In the genomic region with DNA sequence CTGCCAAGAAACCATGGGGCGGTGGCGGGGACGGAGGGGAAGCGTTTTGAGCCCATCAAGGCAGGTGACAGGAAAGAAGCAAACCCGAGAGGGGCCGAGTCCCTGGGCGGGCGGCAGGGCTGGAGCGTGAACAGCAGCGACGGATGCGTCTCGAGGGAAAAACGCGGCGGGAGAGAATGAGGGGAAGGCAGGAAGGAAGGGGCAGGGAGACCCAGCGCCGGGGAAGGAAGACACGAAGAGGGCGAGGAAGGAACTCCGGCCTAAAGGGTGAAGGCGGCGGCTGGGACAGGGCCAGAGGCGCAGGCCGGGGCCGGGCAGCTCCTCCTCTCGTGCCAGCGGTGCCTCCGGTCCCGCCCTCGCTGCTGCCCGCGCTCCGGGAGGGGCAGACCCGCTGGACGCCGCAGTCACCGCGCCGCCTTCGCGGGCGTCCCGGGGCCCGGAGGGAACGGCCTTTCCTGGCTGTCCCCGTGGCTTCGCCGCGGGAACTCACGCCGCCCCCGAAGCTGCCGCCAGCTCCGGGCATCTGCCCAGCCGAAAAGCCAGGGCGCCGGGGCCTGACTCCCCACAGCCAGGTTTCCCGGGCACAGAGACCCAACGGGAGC, we compare ENCODE assay signal across 1 cellular context.
A peak's percentile ranks its signal among the peaks of the same experiment; 100 is the strongest.
TF ChIP-seq lines count a peak whose summit lies in the region.

No MANE protein-coding gene starts in this region.

TF ChIP-seq in HEK293, 187 proteins besides CTCF, POLR2A, EP300 and RAD21 (continued from another document and continues in another):
- TF ChIP-seq, protein P1, sequence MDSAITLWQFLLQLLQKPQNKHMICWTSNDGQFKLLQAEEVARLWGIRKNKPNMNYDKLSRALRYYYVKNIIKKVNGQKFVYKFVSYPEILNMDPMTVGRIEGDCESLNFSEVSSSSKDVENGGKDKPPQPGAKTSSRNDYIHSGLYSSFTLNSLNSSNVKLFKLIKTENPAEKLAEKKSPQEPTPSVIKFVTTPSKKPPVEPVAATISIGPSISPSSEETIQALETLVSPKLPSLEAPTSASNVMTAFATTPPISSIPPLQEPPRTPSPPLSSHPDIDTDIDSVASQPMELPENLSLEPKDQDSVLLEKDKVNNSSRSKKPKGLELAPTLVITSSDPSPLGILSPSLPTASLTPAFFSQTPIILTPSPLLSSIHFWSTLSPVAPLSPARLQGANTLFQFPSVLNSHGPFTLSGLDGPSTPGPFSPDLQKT (IDR thresholded peaks at IDR 0.05; ENCODE audit: borderline replicate concordance, low read depth, low read length), result no peak
- TF ChIP-seq KLF1 (tag by site-specific recombination; IDR thresholded peaks at IDR 0.05) (no peak; the same call in none of the 2 replicates), ZNF302 (tag by site-specific recombination; IDR thresholded peaks at IDR 0.05; ENCODE audit: low read depth) (no peak), ZNF768 (tag by site-specific recombination; IDR thresholded peaks at IDR 0.05) (0 out of 2 replicates have a peak, but pooled peaks have one; percentile 9), ZNF555 (tag by site-specific recombination; conservative IDR thresholded peaks at IDR 0.05) (no peak), MZF1 (tag by site-specific recombination; IDR thresholded peaks at IDR 0.05; ENCODE audit: borderline replicate concordance) (no peak), ZNF2 (tag by site-specific recombination; IDR thresholded peaks at IDR 0.05) (no peak), ZNF24 (tag by site-specific recombination; IDR thresholded peaks at IDR 0.05) (no peak), GLI4 (tag by site-specific recombination; IDR thresholded peaks at IDR 0.05) (no peak), ZNF211 (tag by site-specific recombination; IDR thresholded peaks at IDR 0.05; ENCODE audit: low read depth) (no peak), IKZF3 (tag by site-specific recombination; IDR thresholded peaks at IDR 0.05) (no peak), ZNF350 (tag by site-specific recombination; IDR thresholded peaks at IDR 0.05) (no peak), SCRT1 (tag by site-specific recombination; IDR thresholded peaks at IDR 0.05; ENCODE audit: borderline replicate concordance) (no peak), ZNF133 (tag by site-specific recombination; IDR thresholded peaks at IDR 0.05) (no peak), ZNF529 (tag by site-specific recombination; IDR thresholded peaks at IDR 0.05; ENCODE audit: insufficient replicate concordance) (no peak), OVOL3 (tag by site-specific recombination; IDR thresholded peaks at IDR 0.05) (no peak), ZNF311 (tag by site-specific recombination; IDR thresholded peaks at IDR 0.05; ENCODE audit: borderline replicate concordance) (no peak), ZBTB7A (tag by site-specific recombination; IDR thresholded peaks at IDR 0.05; ENCODE audit: low read depth) (no peak), ZNF426 (tag by site-specific recombination; IDR thresholded peaks at IDR 0.05) (no peak), ZNF660 (tag by site-specific recombination; IDR thresholded peaks at IDR 0.05) (no peak), ZNF37A (tag by site-specific recombination; IDR thresholded peaks at IDR 0.05) (no peak), TCF7L2 (IDR thresholded peaks at IDR 0.05; ENCODE audit: borderline replicate concordance, low read depth, low read length) (no peak), HOXC10 (CRISPR knock-in tag; IDR thresholded peaks at IDR 0.05) (no peak), ZNF341 (tag by site-specific recombination; IDR thresholded peaks at IDR 0.05; ENCODE audit: low read depth) (peak; percentile 81), SETDB1 (IDR thresholded peaks at IDR 0.05; ENCODE audit: insufficient read length, low read length) (no peak), TRIM28 (IDR thresholded peaks at IDR 0.05; ENCODE audit: borderline replicate concordance, low read length) (no peak), ZNF335 (tag by site-specific recombination; conservative IDR thresholded peaks at IDR 0.05) (peak; percentile 85), ZNF701 (tag by site-specific recombination; IDR thresholded peaks at IDR 0.05) (no peak), ZNF843 (tag by site-specific recombination; IDR thresholded peaks at IDR 0.05) (no peak), ZBTB17 (tag by site-specific recombination; IDR thresholded peaks at IDR 0.05) (peak; percentile 37; the same call in 1 of the 2 replicates), RBAK (tag by site-specific recombination; IDR thresholded peaks at IDR 0.05) (no peak), ZNF239 (tag by site-specific recombination; IDR thresholded peaks at IDR 0.05) (no peak), ZNF629 (tag by site-specific recombination; IDR thresholded peaks at IDR 0.05) (0 out of 2 replicates have a peak, but pooled peaks have one; percentile 7), KLF10 (tag by site-specific recombination; IDR thresholded peaks at IDR 0.05) (no peak), KLF16 (tag by site-specific recombination; IDR thresholded peaks at IDR 0.05) (peak; percentile 13; the same call in 1 of the 2 replicates), OSR2 (tag by site-specific recombination; IDR thresholded peaks at IDR 0.05) (no peak)
- TF ChIP-seq, protein P2, sequence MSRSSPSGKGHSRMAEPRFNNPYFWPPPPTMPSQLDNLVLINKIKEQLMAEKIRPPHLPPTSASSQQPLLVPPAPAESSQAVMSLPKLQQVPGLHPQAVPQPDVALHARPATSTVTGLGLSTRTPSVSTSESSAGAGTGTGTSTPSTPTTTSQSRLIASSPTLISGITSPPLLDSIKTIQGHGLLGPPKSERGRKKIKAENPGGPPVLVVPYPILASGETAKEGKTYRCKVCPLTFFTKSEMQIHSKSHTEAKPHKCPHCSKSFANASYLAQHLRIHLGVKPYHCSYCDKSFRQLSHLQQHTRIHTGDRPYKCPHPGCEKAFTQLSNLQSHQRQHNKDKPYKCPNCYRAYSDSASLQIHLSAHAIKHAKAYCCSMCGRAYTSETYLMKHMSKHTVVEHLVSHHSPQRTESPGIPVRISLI (tag by site-specific recombination; IDR thresholded peaks at IDR 0.05), result no peak
- TF ChIP-seq, protein P3, sequence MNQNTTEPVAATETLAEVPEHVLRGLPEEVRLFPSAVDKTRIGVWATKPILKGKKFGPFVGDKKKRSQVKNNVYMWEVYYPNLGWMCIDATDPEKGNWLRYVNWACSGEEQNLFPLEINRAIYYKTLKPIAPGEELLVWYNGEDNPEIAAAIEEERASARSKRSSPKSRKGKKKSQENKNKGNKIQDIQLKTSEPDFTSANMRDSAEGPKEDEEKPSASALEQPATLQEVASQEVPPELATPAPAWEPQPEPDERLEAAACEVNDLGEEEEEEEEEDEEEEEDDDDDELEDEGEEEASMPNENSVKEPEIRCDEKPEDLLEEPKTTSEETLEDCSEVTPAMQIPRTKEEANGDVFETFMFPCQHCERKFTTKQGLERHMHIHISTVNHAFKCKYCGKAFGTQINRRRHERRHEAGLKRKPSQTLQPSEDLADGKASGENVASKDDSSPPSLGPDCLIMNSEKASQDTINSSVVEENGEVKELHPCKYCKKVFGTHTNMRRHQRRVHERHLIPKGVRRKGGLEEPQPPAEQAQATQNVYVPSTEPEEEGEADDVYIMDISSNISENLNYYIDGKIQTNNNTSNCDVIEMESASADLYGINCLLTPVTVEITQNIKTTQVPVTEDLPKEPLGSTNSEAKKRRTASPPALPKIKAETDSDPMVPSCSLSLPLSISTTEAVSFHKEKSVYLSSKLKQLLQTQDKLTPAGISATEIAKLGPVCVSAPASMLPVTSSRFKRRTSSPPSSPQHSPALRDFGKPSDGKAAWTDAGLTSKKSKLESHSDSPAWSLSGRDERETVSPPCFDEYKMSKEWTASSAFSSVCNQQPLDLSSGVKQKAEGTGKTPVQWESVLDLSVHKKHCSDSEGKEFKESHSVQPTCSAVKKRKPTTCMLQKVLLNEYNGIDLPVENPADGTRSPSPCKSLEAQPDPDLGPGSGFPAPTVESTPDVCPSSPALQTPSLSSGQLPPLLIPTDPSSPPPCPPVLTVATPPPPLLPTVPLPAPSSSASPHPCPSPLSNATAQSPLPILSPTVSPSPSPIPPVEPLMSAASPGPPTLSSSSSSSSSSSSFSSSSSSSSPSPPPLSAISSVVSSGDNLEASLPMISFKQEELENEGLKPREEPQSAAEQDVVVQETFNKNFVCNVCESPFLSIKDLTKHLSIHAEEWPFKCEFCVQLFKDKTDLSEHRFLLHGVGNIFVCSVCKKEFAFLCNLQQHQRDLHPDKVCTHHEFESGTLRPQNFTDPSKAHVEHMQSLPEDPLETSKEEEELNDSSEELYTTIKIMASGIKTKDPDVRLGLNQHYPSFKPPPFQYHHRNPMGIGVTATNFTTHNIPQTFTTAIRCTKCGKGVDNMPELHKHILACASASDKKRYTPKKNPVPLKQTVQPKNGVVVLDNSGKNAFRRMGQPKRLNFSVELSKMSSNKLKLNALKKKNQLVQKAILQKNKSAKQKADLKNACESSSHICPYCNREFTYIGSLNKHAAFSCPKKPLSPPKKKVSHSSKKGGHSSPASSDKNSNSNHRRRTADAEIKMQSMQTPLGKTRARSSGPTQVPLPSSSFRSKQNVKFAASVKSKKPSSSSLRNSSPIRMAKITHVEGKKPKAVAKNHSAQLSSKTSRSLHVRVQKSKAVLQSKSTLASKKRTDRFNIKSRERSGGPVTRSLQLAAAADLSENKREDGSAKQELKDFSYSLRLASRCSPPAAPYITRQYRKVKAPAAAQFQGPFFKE (tag by site-specific recombination; IDR thresholded peaks at IDR 0.05; ENCODE audit: borderline replicate concordance), result no peak
- TF ChIP-seq, protein P4, sequence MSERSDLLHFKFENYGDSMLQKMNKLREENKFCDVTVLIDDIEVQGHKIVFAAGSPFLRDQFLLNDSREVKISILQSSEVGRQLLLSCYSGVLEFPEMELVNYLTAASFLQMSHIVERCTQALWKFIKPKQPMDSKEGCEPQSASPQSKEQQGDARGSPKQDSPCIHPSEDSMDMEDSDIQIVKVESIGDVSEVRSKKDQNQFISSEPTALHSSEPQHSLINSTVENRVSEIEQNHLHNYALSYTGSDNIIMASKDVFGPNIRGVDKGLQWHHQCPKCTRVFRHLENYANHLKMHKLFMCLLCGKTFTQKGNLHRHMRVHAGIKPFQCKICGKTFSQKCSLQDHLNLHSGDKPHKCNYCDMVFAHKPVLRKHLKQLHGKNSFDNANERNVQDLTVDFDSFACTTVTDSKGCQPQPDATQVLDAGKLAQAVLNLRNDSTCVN (tag by site-specific recombination; optimal IDR thresholded peaks at IDR 0.05), result no peak
- TF ChIP-seq, protein P5, sequence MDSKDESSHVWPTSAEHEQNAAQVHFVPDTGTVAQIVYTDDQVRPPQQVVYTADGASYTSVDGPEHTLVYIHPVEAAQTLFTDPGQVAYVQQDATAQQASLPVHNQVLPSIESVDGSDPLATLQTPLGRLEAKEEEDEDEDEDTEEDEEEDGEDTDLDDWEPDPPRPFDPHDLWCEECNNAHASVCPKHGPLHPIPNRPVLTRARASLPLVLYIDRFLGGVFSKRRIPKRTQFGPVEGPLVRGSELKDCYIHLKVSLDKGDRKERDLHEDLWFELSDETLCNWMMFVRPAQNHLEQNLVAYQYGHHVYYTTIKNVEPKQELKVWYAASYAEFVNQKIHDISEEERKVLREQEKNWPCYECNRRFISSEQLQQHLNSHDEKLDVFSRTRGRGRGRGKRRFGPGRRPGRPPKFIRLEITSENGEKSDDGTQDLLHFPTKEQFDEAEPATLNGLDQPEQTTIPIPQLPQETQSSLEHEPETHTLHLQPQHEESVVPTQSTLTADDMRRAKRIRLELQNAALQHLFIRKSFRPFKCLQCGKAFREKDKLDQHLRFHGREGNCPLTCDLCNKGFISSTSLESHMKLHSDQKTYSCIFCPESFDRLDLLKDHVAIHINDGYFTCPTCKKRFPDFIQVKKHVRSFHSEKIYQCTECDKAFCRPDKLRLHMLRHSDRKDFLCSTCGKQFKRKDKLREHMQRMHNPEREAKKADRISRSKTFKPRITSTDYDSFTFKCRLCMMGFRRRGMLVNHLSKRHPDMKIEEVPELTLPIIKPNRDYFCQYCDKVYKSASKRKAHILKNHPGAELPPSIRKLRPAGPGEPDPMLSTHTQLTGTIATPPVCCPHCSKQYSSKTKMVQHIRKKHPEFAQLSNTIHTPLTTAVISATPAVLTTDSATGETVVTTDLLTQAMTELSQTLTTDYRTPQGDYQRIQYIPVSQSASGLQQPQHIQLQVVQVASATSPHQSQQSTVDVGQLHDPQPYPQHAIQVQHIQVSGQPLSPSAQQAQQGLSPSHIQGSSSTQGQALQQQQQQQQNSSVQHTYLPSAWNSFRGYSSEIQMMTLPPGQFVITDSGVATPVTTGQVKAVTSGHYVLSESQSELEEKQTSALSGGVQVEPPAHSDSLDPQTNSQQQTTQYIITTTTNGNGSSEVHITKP (tag by site-specific recombination; IDR thresholded peaks at IDR 0.05), result peak; percentile 45; the same call in 1 of the 2 replicates
- TF ChIP-seq, protein P6, sequence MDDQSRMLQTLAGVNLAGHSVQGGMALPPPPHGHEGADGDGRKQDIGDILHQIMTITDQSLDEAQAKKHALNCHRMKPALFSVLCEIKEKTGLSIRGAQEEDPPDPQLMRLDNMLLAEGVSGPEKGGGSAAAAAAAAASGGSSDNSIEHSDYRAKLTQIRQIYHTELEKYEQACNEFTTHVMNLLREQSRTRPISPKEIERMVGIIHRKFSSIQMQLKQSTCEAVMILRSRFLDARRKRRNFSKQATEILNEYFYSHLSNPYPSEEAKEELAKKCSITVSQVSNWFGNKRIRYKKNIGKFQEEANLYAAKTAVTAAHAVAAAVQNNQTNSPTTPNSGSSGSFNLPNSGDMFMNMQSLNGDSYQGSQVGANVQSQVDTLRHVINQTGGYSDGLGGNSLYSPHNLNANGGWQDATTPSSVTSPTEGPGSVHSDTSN (CRISPR knock-in tag; IDR thresholded peaks at IDR 0.05), result 0 out of 2 replicates have a peak, but pooled peaks have one; percentile 25
- TF ChIP-seq, protein P7, sequence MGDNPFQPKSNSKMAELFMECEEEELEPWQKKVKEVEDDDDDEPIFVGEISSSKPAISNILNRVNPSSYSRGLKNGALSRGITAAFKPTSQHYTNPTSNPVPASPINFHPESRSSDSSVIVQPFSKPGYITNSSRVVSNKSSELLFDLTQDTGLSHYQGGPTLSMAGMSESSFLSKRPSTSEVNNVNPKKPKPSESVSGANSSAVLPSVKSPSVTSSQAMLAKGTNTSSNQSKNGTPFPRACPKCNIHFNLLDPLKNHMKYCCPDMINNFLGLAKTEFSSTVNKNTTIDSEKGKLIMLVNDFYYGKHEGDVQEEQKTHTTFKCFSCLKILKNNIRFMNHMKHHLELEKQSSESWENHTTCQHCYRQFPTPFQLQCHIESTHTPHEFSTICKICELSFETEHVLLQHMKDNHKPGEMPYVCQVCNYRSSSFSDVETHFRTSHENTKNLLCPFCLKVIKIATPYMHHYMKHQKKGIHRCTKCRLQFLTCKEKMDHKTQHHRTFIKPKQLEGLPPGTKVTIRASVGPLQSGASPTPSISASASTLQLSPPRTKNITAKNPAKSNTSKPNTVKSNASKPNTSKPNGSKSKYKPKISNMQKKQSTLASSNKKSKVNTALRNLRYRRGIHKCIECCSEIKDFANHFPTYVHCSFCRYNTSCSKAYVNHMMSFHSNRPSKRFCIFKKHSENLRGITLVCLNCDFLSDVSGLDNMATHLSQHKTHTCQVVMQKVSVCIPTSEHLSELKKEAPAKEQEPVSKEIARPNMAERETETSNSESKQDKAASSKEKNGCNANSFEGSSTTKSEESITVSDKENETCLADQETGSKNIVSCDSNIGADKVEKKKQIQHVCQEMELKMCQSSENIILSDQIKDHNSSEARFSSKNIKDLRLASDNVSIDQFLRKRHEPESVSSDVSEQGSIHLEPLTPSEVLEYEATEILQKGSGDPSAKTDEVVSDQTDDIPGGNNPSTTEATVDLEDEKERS (tag by site-specific recombination; IDR thresholded peaks at IDR 0.05), result no peak
